23 cellular contexts compared by ENCODE assay signal in genomic region chr4:189835505-189835904, GRCh38.
"Had no signal": no experiment of that assay in that cellular context is flagged by ENCODE, and none has a peak within 500 bp of the region (broad histone marks: within the 10 kb centered on the region; RNA-seq: fewer than 3 reads in every experiment).

No MANE protein-coding gene starts in this region.

- H3K9me3 ChIP-seq: esophagus squamous epithelium, heart right ventricle, psoas muscle, sigmoid colon, testis, tibial nerve had no signal

- ATAC-seq: heart right ventricle; left cardiac atrium; left ventricle myocardium superior; psoas muscle; stimulated activated naive B cell treated with anti-CD40 and anti-IgM and Interleukin-4, amounts not matched to agents 10 μg/mL and 1 μg/mL and 100 μg/mL, for 72 hours; stimulated activated naive CD8-positive, alpha-beta T cell treated with anti-CD3 and anti-CD28 coated beads, Interleukin-15, amount 100 ng/mL, for 72 hours had no signal

- H3K27me3 ChIP-seq: esophagus squamous epithelium, heart right ventricle, sigmoid colon, testis, tibial nerve had no signal

- H3K4me1 ChIP-seq: esophagus squamous epithelium, psoas muscle, sigmoid colon, testis, tibial nerve had no signal

- H3K36me3 ChIP-seq: esophagus squamous epithelium, heart right ventricle, sigmoid colon, tibial nerve had no signal

- DNase-seq: central memory CD4-positive, alpha-beta T cell; dorsolateral prefrontal cortex; effector CD8-positive, alpha-beta T cell; esophagus squamous epithelium; heart right ventricle; kidney; left cardiac atrium; left ventricle myocardium superior; mesendoderm; naive B cell; psoas muscle; retina; sigmoid colon; stimulated activated CD4-positive, alpha-beta T cell treated with anti-CD3 and anti-CD28 coated beads, Interleukin-2, amount 100 ng/mL, for 24 hours; stimulated activated CD4-positive, alpha-beta T cell treated with anti-CD3 and anti-CD28 coated beads, Interleukin-4, amount 100 ng/mL, for 4 hours; stimulated activated naive B cell treated with anti-CD40 and anti-IgM and Interleukin-4, amounts not matched to agents 10 μg/mL and 1 μg/mL and 100 μg/mL, for 72 hours; stimulated activated naive CD8-positive, alpha-beta T cell treated with anti-CD3 and anti-CD28 coated beads, Interleukin-15, amount 100 ng/mL, for 72 hours; testis had no signal

- FAIRE-seq: frontal cortex had no signal

- H3K27ac ChIP-seq: coronary artery, dorsolateral prefrontal cortex, esophagus squamous epithelium, psoas muscle, sigmoid colon, skin epidermis, testis, tibial nerve had no signal

- H3K4me3 ChIP-seq: coronary artery, dorsolateral prefrontal cortex, esophagus squamous epithelium, heart right ventricle, lung, psoas muscle, sigmoid colon, skin epidermis, testis, tibial nerve had no signal
